In the genomic region with DNA sequence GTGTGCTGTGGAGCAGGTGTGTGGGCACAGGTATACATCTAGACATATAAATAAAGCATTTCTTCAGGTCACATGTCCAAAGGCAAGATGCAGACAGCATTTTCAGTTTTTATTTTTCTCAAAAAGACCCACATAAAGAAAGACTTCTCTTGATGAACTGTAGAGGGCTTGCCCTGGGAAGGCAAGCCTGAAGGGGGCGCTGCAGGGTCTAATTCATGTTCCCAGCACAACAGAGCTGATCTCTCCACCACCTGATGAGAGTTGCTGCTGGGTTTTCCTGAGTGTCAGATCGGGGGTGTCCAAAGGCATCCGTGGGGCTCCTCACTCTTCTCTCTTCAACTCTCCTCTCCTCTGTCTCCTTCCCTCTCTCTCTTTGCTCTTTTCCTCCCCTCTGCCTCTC, we compare ENCODE assay signal across 16 cellular contexts. TPM values are rescaled to one million over a fixed set of nuclear protein-coding genes. Genes with fewer than 3 reads are reported as not detected.
DNase-seq lines count a peak whose midpoint lies in the region; ATAC-seq and TF ChIP-seq lines count a peak whose summit lies in the region.
"Had no signal": no experiment of that assay in that cellular context is flagged by ENCODE, and none has a peak within 500 bp of the region (broad histone marks: within the 10 kb centered on the region; RNA-seq: fewer than 3 reads in every experiment).

No MANE protein-coding gene starts in this region.

- H3K4me1 ChIP-seq in OCI-LY7 (ENCODE audit: insufficient read depth, low read length, poor library complexity, severe bottlenecking): no peaks in the 10 kb centered on the region
- H3K4me1 ChIP-seq: gastrocnemius medialis had no signal

- H3K9me2 ChIP-seq in OCI-LY7 (ENCODE audit: insufficient read depth, low read length): no peaks in the 10 kb centered on the region

- H3K27ac ChIP-seq in OCI-LY7 (ENCODE audit: low read depth, low read length, poor library complexity, severe bottlenecking): no peak overlapping the region
- H3K27ac ChIP-seq: gastrocnemius medialis had no signal

- CTCF ChIA-PET in OCI-LY7 (lab: Charles Lee; ENCODE audit: unreplicated experiment): no interaction called here

- no TSS peak for BruUV-seq in OCI-LY7 (replicated peaks; lab: Mats Ljungman, UMichigan)

- intact Hi-C loops in OCI-LY7 (cut with micrococcal nuclease; ENCODE audit: unreplicated experiment): loop anchor here (10.0 kb wide), 1 partner anchor 92 kb away; no protein-coding TSS in a partner anchor

- H3K36me3 ChIP-seq in OCI-LY7 (ENCODE audit: insufficient read depth, low read length): no peaks in the 10 kb centered on the region
- H3K36me3 ChIP-seq: gastrocnemius medialis had no signal

- no peak for ATAC-seq in HG03175 (IDR thresholded peaks at IDR 0.05; ENCODE audit: unreplicated experiment)
- no peak for ATAC-seq in HG03565 (IDR thresholded peaks at IDR 0.05; ENCODE audit: unreplicated experiment)
- ATAC-seq: activated T-helper 17 cell treated with anti-CD3 and anti-CD28 coated beads, Interleukin-2, amount 50 U/mL, for 72 hours; gastrocnemius medialis had no signal

- POLR2A ChIA-PET in OCI-LY7 (lab: Charles Lee): no interaction called here

- H3K79me2 ChIP-seq in OCI-LY7 (ENCODE audit: insufficient read depth, low read depth, low read length): no peaks in the 10 kb centered on the region

- no peak overlapping the region for H3K4me2 ChIP-seq in OCI-LY7 (ENCODE audit: low read length)

- H3K4me3 ChIP-seq in OCI-LY7 (ENCODE audit: low read depth, low read length, poor library complexity, severe bottlenecking): no peak overlapping the region
- H3K4me3 ChIP-seq: gastrocnemius medialis had no signal

- DNase-seq in D341Med (ENCODE audit: low spot score) (peak; percentile 71), GM20000 (ENCODE audit: low spot score) (no peak), OCI-LY7 (ENCODE audit: low spot score) (no peak), iPS-NIHi7 (ENCODE audit: extremely low spot score) (peak; percentile 84), anterior cingulate cortex (lab: John Stamatoyannopoulos, UW) (no peak)
- DNase-seq: activated CD4-positive, alpha-beta T cell treated with anti-CD3 and anti-CD28 coated beads, Interleukin-2, amount 10 ng/mL, durations not matched to agents 24 days and 14 days; CD4-positive, alpha-beta memory T cell; effector CD8-positive, alpha-beta T cell; gastrocnemius medialis; natural killer cell; NCI-H1436; substantia nigra; SW 1271 had no signal

- no peaks in the 10 kb centered on the region for H4K20me1 ChIP-seq in OCI-LY7 (ENCODE audit: insufficient read depth, low read length)

- H3K9me3 ChIP-seq in OCI-LY7 (ENCODE audit: low read length): peaks cover 5% of the 10 kb centered on the region; the same call in 1 of the 2 replicates
- H3K9me3 ChIP-seq: gastrocnemius medialis had no signal

- H2AFZ ChIP-seq in OCI-LY7 (ENCODE audit: low read length): no peak overlapping the region

- TF ChIP-seq CTCF in GM20000 (IDR thresholded peaks at IDR 0.05; ENCODE audit: extremely low read depth, missing control alignments) (peak; percentile 9), OCI-LY7 (conservative IDR thresholded peaks at IDR 0.05; ENCODE audit: low read length) (peak; percentile 67)

RNA-seq across cellular contexts. Expression of a gene that starts 26.6 kb away (rescaled TPM):
- not detected in 2 replicates for total RNA-seq in OCI-LY7 (2014; rRNA removed; shearing (Covaris generic))
- 0.21 TPM in 1 of 2 replicates, not detected in the other for total RNA-seq in OCI-LY7 (2022)
- total RNA-seq: activated CD4-positive, alpha-beta T cell treated with anti-CD3 and anti-CD28 coated beads, Interleukin-2, amount 10 ng/mL, durations not matched to agents 24 days and 14 days; activated T-helper 17 cell treated with anti-CD3 and anti-CD28 coated beads, Interleukin-2, amount 50 U/mL, for 72 hours; CD4-positive, alpha-beta memory T cell; natural killer cell had no signal

Comparison
In these comparisons a context has a peak if more than half of its experiments do, and no peak if none do; other contexts are left out.
1. DNase-seq: peak in D341Med (single experiment) and iPS-NIHi7 (single experiment); none in GM20000 (single experiment), OCI-LY7 (single experiment) and anterior cingulate cortex (0 of 58).